ENCODE assay signal across 24 cellular contexts in genomic region chr4:140704964-140705363, GRCh38. TPM values are rescaled to one million over a fixed set of nuclear protein-coding genes. Genes with fewer than 3 reads are reported as not detected.
DNase-seq lines count a peak whose midpoint lies in the region; ATAC-seq and TF ChIP-seq lines count a peak whose summit lies in the region.
"Had no signal": no experiment of that assay in that cellular context is flagged by ENCODE, and none has a peak within 500 bp of the region (broad histone marks: within the 10 kb centered on the region; RNA-seq: fewer than 3 reads in every experiment).

No MANE protein-coding gene starts in this region.

- H4K8ac ChIP-seq in neuronal stem cell (ENCODE audit: low read depth, low read length): no peak overlapping the region

- peak overlapping the region; percentile 14 for H3K27ac ChIP-seq in neuronal stem cell (replicated peaks; ENCODE audit: low read length)
- H3K27ac ChIP-seq: lower lobe of right lung had no signal

- H3K4me1 ChIP-seq in neuronal stem cell (ENCODE audit: control insufficient read depth in 2 of 2, insufficient read depth in 1 of 2, low read depth in 1 of 2, low read length in 2 of 2) (peaks cover 0 to 5% of the 10 kb centered on the region in 2 donors), mucosa of descending colon (ENCODE audit: low read depth) (no peaks in the 10 kb centered on the region)

- TF ChIP-seq POLR2A in lower leg skin (IDR thresholded peaks at IDR 0.05): no peak

- peaks cover 13% of the 10 kb centered on the region for H3K36me3 Mint-ChIP-seq in progenitor cell of endocrine pancreas (ENCODE audit: insufficient read depth)

- H3K27ac Mint-ChIP-seq in progenitor cell of endocrine pancreas: no peak overlapping the region

- ATAC-seq in GM18870 (IDR thresholded peaks at IDR 0.05; ENCODE audit: unreplicated experiment) (peak; percentile 76), GM21619 (IDR thresholded peaks at IDR 0.05; ENCODE audit: unreplicated experiment) (peak; percentile 66), HG03354 (IDR thresholded peaks at IDR 0.05; ENCODE audit: poor library complexity, severe bottlenecking, unreplicated experiment) (peak; percentile 65), mucosa of descending colon (no peak)
- ATAC-seq: activated T-cell treated with anti-CD3 and anti-CD28 coated beads, Interleukin-2, amount 50 U/mL, for 4 hours; lower lobe of right lung had no signal

- no peak overlapping the region for H3K4me2 ChIP-seq in neuronal stem cell (ENCODE audit: insufficient read depth, low read length, poor library complexity, severe bottlenecking)

- no CpG with 5 or more reads among the region's 2 CpGs for WGBS in neuronal stem cell (ENCODE audit: extremely low coverage in 2 of 2, insufficient read length in 2 of 2, insufficient replicate concordance in 1 of 2), 2 donors
- WGBS in lower leg skin, 2 donors: 89 to 96% methylated on average over 2 of the region's 2 CpGs

- no peak overlapping the region for H3K23ac ChIP-seq in neuronal stem cell (ENCODE audit: low read depth, low read length, poor library complexity)

- no peaks in the 10 kb centered on the region for H3K27me3 Mint-ChIP-seq in progenitor cell of endocrine pancreas

- peaks cover 8% of the 10 kb centered on the region for H3K9me3 Mint-ChIP-seq in progenitor cell of endocrine pancreas (ENCODE audit: low read depth)
- H3K9me3 Mint-ChIP-seq: activated T-cell treated with anti-CD3 and anti-CD28 coated beads, Interleukin-2, amount 50 U/mL, for 4 hours had no signal

- H3K4me1 Mint-ChIP-seq in progenitor cell of endocrine pancreas (ENCODE audit: low read depth): peaks cover 22% of the 10 kb centered on the region

- no peak overlapping the region for H3K4me3 Mint-ChIP-seq in progenitor cell of endocrine pancreas (ENCODE audit: low read depth)
- H3K4me3 Mint-ChIP-seq: activated T-cell treated with anti-CD3 and anti-CD28 coated beads, Interleukin-2, amount 50 U/mL, for 4 hours had no signal

- H2BK15ac ChIP-seq in neuronal stem cell (ENCODE audit: low read length): no peak overlapping the region

- DNase-seq in neuronal stem cell (ENCODE audit: low spot score) (no peak), RPMI8226 (no peak), progenitor cell of endocrine pancreas (ENCODE audit: low spot score, unreplicated experiment) (no peak), lower leg skin (ENCODE audit: low spot score in 2 of 2) (no peak), mucosa of descending colon (no peak)
- DNase-seq: activated CD4-positive, alpha-beta T cell treated with anti-CD3 and anti-CD28 coated beads for 1 hour; activated CD8-positive, alpha-beta memory T cell treated with anti-CD3 and anti-CD28 coated beads for 24 hours; activated naive CD4-positive, alpha-beta T cell treated with Interleukin-2 at 50 U/mL for 16 hours; activated T-cell treated with anti-CD3 and anti-CD28 coated beads, Interleukin-2, amount 50 U/mL, for 4 hours; anterior cingulate cortex; DMS79; foreskin fibroblast; lower lobe of right lung; NCI-H1436 treated with DMSO at 0.1 percent for 48 hours; NCI-H748 treated with DMSO at 0.1 percent for 48 hours; occipital lobe; OCI-M1; Right ventricle myocardium superior; spleen; stimulated activated CD4-positive, alpha-beta T cell treated with anti-CD3 and anti-CD28 coated beads, Interleukin-4, amount 100 ng/mL, for 24 hours; trophoblast cell had no signal

- intact Hi-C loops in lower leg skin (cut with DNase I; ENCODE audit: low total_unique reads): no loop called here
- intact Hi-C loops in mucosa of descending colon (cut with DNase I, micrococcal nuclease): no loop called here

- TF ChIP-seq CTCF in progenitor cell of endocrine pancreas (IDR thresholded peaks at IDR 0.05; ENCODE audit: unreplicated experiment) (no peak), lower leg skin (IDR thresholded peaks at IDR 0.05) (no peak), mucosa of descending colon (IDR thresholded peaks at IDR 0.05) (no peak)

- H2BK12ac ChIP-seq in neuronal stem cell (ENCODE audit: low read length): no peak overlapping the region

- H2AFZ ChIP-seq in neuronal stem cell (ENCODE audit: low read length): no peak overlapping the region

- no peak overlapping the region for H3K18ac ChIP-seq in neuronal stem cell (ENCODE audit: low read length)

- no peaks in the 10 kb centered on the region for H3K79me1 ChIP-seq in neuronal stem cell (ENCODE audit: low read depth, low read length)

- peaks cover 6 to 9% of the 10 kb centered on the region in 2 donors for H3K36me3 ChIP-seq in neuronal stem cell (replicated peaks in 1 of 2; ENCODE audit: control insufficient read depth in 2 of 2, insufficient read depth in 2 of 2, low read length in 2 of 2)
- no peaks in the 10 kb centered on the region for H3K36me3 ChIP-seq in mucosa of descending colon (ENCODE audit: low read depth)
- H3K36me3 ChIP-seq: lower lobe of right lung had no signal

- no peak overlapping the region for H4K91ac ChIP-seq in neuronal stem cell (ENCODE audit: low read depth, low read length, poor library complexity)

- H3K9me3 ChIP-seq in neuronal stem cell (replicated peaks in 1 of 2; ENCODE audit: control insufficient read depth in 2 of 2, insufficient read depth in 1 of 2, low read depth in 1 of 2, low read length in 2 of 2) (peaks cover 2 to 16% of the 10 kb centered on the region in 2 donors), mucosa of descending colon (no peaks in the 10 kb centered on the region)
- H3K9me3 ChIP-seq: lower lobe of right lung, spleen had no signal

- H2AK5ac ChIP-seq in neuronal stem cell (ENCODE audit: low read depth, low read length): no peak overlapping the region

- no peaks in the 10 kb centered on the region for H3K27me3 ChIP-seq in neuronal stem cell (ENCODE audit: control insufficient read depth in 3 of 3, insufficient read depth in 3 of 3, low read depth in 1 of 3, low read length in 3 of 3)
- H3K27me3 ChIP-seq: spleen had no signal

- H3K14ac ChIP-seq in neuronal stem cell (ENCODE audit: low read length): no peak overlapping the region

- no peak overlapping the region for H3K4ac ChIP-seq in neuronal stem cell (ENCODE audit: low read length)

- H3K4me3 ChIP-seq in neuronal stem cell (ENCODE audit: low read length in 2 of 2) (no peak overlapping the region), lower leg skin (ENCODE audit: low read depth, poor library complexity, severe bottlenecking) (no peak overlapping the region), mucosa of descending colon (no peak overlapping the region)
- H3K4me3 ChIP-seq: lower lobe of right lung, spleen had no signal

- H2BK5ac ChIP-seq in neuronal stem cell (ENCODE audit: low read length): no peak overlapping the region

- no peak overlapping the region for H2BK120ac ChIP-seq in neuronal stem cell (ENCODE audit: low read depth, low read length)

- no peak overlapping the region for H3K9ac ChIP-seq in neuronal stem cell (ENCODE audit: low read depth, low read length, poor library complexity)

RNA-seq across cellular contexts. Expression of gene TBC1D9, which starts 51.2 kb away (rescaled TPM):
- 15.9 TPM for polyA plus RNA-seq in neuronal stem cell (2013, experiment 1 of 2)
- 15.3 TPM for polyA plus RNA-seq in neuronal stem cell (2013, experiment 2 of 2)
- 36.4 and 37.4 TPM in 2 replicates for total RNA-seq in progenitor cell of endocrine pancreas
- total RNA-seq in lower leg skin: 10 to 100 TPM in 1 of 4 donors, 1 to 10 TPM in 3; 5.7 to 13.0 (median 7.3) TPM
- total RNA-seq in mucosa of descending colon: 10 to 100 TPM in 2 of 3 donors, 1 to 10 TPM in 1; 9.1 to 20.2 (median 11.6) TPM
